In the genomic region with DNA sequence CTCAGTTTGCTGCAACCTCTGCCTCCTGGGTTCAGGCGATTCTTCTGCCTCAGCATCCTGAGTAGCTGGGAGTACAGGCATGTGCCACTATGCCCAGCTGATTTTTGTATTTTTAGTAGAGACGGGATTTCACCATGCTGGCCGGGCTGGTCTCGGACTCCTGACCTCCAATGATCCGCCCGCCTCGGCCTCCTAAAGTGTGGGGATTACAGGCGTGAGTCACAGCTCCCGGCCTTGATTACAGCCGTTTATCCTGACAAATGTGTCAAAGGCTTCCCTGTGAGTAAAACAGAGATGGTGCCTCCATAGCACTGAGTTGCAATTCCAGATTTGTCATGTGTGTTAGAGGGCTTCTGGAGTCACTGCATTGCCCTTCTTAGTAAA, we compare ENCODE assay signal across 16 cellular contexts.
A peak's percentile ranks its signal among the peaks of the same experiment; 100 is the strongest.
DNase-seq lines count a peak whose midpoint lies in the region; ATAC-seq, FAIRE-seq and TF ChIP-seq lines count a peak whose summit lies in the region.
"Had no signal": no experiment of that assay in that cellular context is flagged by ENCODE, and none has a peak within 500 bp of the region (broad histone marks: within the 10 kb centered on the region; RNA-seq: fewer than 3 reads in every experiment).

No MANE protein-coding gene starts in this region.

- no peak for TF ChIP-seq EP300 in neural cell (conservative IDR thresholded peaks at IDR 0.05; ENCODE audit: poor library complexity, severe bottlenecking)

- H3K9me3 Mint-ChIP-seq in Calu3 (ENCODE audit: low read depth, unreplicated experiment) = no peaks in the 10 kb centered on the region
- H3K9me3 Mint-ChIP-seq: activated T-helper 2 cell treated with anti-CD3 and anti-CD28 coated beads, Interferon-gamma antibody, Interleukin-2, Interleukin-4, amounts not matched to agents 10 μg/mL and 5 μg/mL and 100 μg/mL, durations not matched to agents 14 hours and 24 hours and 36 hours had no signal

- H3K27me3 ChIP-seq in MG63 = no peaks in the 10 kb centered on the region
- no peaks in the 10 kb centered on the region for H3K27me3 ChIP-seq in esophagus (ENCODE audit: control insufficient read depth in 1 of 2, insufficient read depth in 2 of 2, low read length in 2 of 2)
- H3K27me3 ChIP-seq in neural cell (ENCODE audit: insufficient read depth, low read depth, low read length) = no peaks in the 10 kb centered on the region

- no peak overlapping the region for H3K4me3 Mint-ChIP-seq in Calu3 (ENCODE audit: low read depth, unreplicated experiment)
- H3K4me3 Mint-ChIP-seq: activated CD8-positive, alpha-beta T cell treated with anti-CD3 and anti-CD28 coated beads, Interleukin-2, amount 10 ng/mL, durations not matched to agents 7 days and 5 days had no signal

- no peak for FAIRE-seq in frontal cortex (lab: Jason Lieb, UNC)
- FAIRE-seq: colon had no signal

- TF ChIP-seq CTCF in Calu3 (IDR thresholded peaks at IDR 0.05; ENCODE audit: unreplicated experiment) (no peak), neural cell (IDR thresholded peaks at IDR 0.05; ENCODE audit: poor library complexity, severe bottlenecking) (no peak)

- peaks cover 4% of the 10 kb centered on the region for H3F3A ChIP-seq in neural cell (ENCODE audit: insufficient read depth, low read length, poor library complexity, severe bottlenecking)

- H3K36me3 Mint-ChIP-seq in Calu3 (ENCODE audit: insufficient read depth, unreplicated experiment) = no peaks in the 10 kb centered on the region

- no peaks in the 10 kb centered on the region for H3K9me2 ChIP-seq in neural cell (ENCODE audit: insufficient read depth, low read length)
- H3K9me2 ChIP-seq: SK-N-SH had no signal

- WGBS in esophagus, 2 donors = 38 to 44% methylated on average over 10 of the region's 10 CpGs

- CTCF ChIA-PET in Calu3 (lab: Charles Lee) = no interaction called here

- no peaks in the 10 kb centered on the region for H3K36me3 ChIP-seq in MG63
- H3K36me3 ChIP-seq in esophagus (ENCODE audit: control insufficient read depth in 2 of 2, insufficient read depth in 2 of 2, low read length in 1 of 2) = no peaks in the 10 kb centered on the region
- H3K36me3 ChIP-seq in neural cell (ENCODE audit: insufficient read depth, low read length) = no peaks in the 10 kb centered on the region

- no peaks in the 10 kb centered on the region for H3K79me2 ChIP-seq in neural cell (replicated peaks; ENCODE audit: insufficient read depth, low read length)

- no peak overlapping the region for H3K27ac Mint-ChIP-seq in Calu3 (ENCODE audit: unreplicated experiment)
- H3K27ac Mint-ChIP-seq: activated CD8-positive, alpha-beta T cell treated with anti-CD3 and anti-CD28 coated beads, Interleukin-2, amount 10 ng/mL, durations not matched to agents 7 days and 5 days had no signal

- intact Hi-C loops in Calu3 (cut with micrococcal nuclease; ENCODE audit: unreplicated experiment) = no loop called here

- no peak overlapping the region for H3K4me3 ChIP-seq in MG63
- no peak overlapping the region for H3K4me3 ChIP-seq in esophagus (ENCODE audit: low read depth in 1 of 2, low read length in 2 of 2)
- peak overlapping the region; percentile 11 for H3K4me3 ChIP-seq in neural cell (ENCODE audit: low read length)

- ATAC-seq in GM21447 (IDR thresholded peaks at IDR 0.05; ENCODE audit: unreplicated experiment) (no peak), HG02763 (IDR thresholded peaks at IDR 0.05; ENCODE audit: unreplicated experiment) (no peak)
- ATAC-seq: activated CD8-positive, alpha-beta T cell treated with anti-CD3 and anti-CD28 coated beads, Interleukin-2, amount 10 ng/mL, durations not matched to agents 7 days and 5 days had no signal

- H3K4me1 ChIP-seq in esophagus (ENCODE audit: control insufficient read depth in 2 of 2, insufficient read depth in 2 of 2, low read length in 1 of 2) = peaks cover 2 to 3% of the 10 kb centered on the region in 2 donors

- H3K27ac ChIP-seq in esophagus (ENCODE audit: low read depth in 2 of 2, low read length in 1 of 2) (peak overlapping the region; percentile 11 to 43), neural cell (ENCODE audit: low read length) (peak overlapping the region; percentile 22)

- no peaks in the 10 kb centered on the region for H3K4me1 Mint-ChIP-seq in Calu3 (ENCODE audit: low read depth, unreplicated experiment)

- H2AFZ ChIP-seq in neural cell (ENCODE audit: low read depth, low read length) = no peak overlapping the region

- H4K20me1 ChIP-seq in neural cell (ENCODE audit: insufficient read depth) = no peaks in the 10 kb centered on the region

- H3K27me3 Mint-ChIP-seq in Calu3 (ENCODE audit: unreplicated experiment) = peaks cover 6% of the 10 kb centered on the region

- peak; percentile 43 for DNase-seq in Calu3
- DNase-seq in MG63 = peak; percentile 32
- DNase-seq in frontal cortex (ENCODE audit: low spot score in 2 of 2) = no peak
- DNase-seq in NAMALWA (ENCODE audit: low spot score) = no peak
- DNase-seq: activated CD8-positive, alpha-beta T cell treated with anti-CD3 and anti-CD28 coated beads, Interleukin-2, amount 10 ng/mL, durations not matched to agents 7 days and 5 days; aorta; DMS 273 treated with DMSO at 0.1 percent for 48 hours; NCI-H146; NCI-H446; SK-N-SH had no signal

- no peak overlapping the region for H3K9ac ChIP-seq in neural cell (ENCODE audit: low read length)
- H3K9ac ChIP-seq: SK-N-SH had no signal

- no peak overlapping the region for H3K4me2 ChIP-seq in neural cell (ENCODE audit: low read length)
- H3K4me2 ChIP-seq: SK-N-SH had no signal

- TF ChIP-seq RAD21 in neural cell (conservative IDR thresholded peaks at IDR 0.05) = no peak

- no TSS peak for BruUV-seq in Calu3 (replicated peaks; lab: Mats Ljungman, UMichigan)

- H3K9me3 ChIP-seq in MG63 (no peaks in the 10 kb centered on the region), esophagus (ENCODE audit: control insufficient read depth in 2 of 2, insufficient read depth in 1 of 2, low read depth in 1 of 2, low read length in 1 of 2) (no peaks in the 10 kb centered on the region), neural cell (ENCODE audit: low read length) (no peaks in the 10 kb centered on the region)
- H3K9me3 ChIP-seq: SK-N-SH had no signal

TF ChIP-seq in neural cell, 6 proteins besides CTCF, POLR2A, EP300 and RAD21:
- TF ChIP-seq SMC3 (conservative IDR thresholded peaks at IDR 0.05; ENCODE audit: poor library complexity) = no peak
- TF ChIP-seq MXI1 (conservative IDR thresholded peaks at IDR 0.05; ENCODE audit: poor library complexity, severe bottlenecking) = no peak
- TF ChIP-seq, protein P1, sequence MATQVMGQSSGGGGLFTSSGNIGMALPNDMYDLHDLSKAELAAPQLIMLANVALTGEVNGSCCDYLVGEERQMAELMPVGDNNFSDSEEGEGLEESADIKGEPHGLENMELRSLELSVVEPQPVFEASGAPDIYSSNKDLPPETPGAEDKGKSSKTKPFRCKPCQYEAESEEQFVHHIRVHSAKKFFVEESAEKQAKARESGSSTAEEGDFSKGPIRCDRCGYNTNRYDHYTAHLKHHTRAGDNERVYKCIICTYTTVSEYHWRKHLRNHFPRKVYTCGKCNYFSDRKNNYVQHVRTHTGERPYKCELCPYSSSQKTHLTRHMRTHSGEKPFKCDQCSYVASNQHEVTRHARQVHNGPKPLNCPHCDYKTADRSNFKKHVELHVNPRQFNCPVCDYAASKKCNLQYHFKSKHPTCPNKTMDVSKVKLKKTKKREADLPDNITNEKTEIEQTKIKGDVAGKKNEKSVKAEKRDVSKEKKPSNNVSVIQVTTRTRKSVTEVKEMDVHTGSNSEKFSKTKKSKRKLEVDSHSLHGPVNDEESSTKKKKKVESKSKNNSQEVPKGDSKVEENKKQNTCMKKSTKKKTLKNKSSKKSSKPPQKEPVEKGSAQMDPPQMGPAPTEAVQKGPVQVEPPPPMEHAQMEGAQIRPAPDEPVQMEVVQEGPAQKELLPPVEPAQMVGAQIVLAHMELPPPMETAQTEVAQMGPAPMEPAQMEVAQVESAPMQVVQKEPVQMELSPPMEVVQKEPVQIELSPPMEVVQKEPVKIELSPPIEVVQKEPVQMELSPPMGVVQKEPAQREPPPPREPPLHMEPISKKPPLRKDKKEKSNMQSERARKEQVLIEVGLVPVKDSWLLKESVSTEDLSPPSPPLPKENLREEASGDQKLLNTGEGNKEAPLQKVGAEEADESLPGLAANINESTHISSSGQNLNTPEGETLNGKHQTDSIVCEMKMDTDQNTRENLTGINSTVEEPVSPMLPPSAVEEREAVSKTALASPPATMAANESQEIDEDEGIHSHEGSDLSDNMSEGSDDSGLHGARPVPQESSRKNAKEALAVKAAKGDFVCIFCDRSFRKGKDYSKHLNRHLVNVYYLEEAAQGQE (IDR thresholded peaks at IDR 0.05; ENCODE audit: borderline replicate concordance) = no peak
- no peak for TF ChIP-seq TAF1 (IDR thresholded peaks at IDR 0.05; ENCODE audit: low read depth)
- TF ChIP-seq POLR2AphosphoS5 (IDR thresholded peaks at IDR 0.05) = no peak
- TF ChIP-seq EZH2 (IDR thresholded peaks at IDR 0.05; ENCODE audit: borderline replicate concordance, insufficient read depth, low read length, poor library complexity, severe bottlenecking) = no peak

Comparison
In these comparisons a context has a peak if more than half of its experiments do, and no peak if none do; other contexts are left out.
1. DNase-seq: peak in Calu3 (single experiment) and MG63 (single experiment); none in frontal cortex (0 of 2) and NAMALWA (single experiment).